12 cellular contexts compared by ENCODE assay signal in genomic region chr13:103517066-103517767, GRCh38.
DNase-seq lines count a peak whose midpoint lies in the region; ATAC-seq lines count a peak whose summit lies in the region.
"Had no signal": no experiment of that assay in that cellular context is flagged by ENCODE, and none has a peak within 500 bp of the region (broad histone marks: within the 10 kb centered on the region; RNA-seq: fewer than 3 reads in every experiment).

No MANE protein-coding gene starts in this region.

- H3K9me3 ChIP-seq in right cardiac atrium (ENCODE audit: control insufficient read depth, low read length), result no peaks in the 10 kb centered on the region

- no peak for DNase-seq in left colon
- no peak for DNase-seq in right cardiac atrium
- no peak for DNase-seq in activated CD4-positive, alpha-beta T cell treated with anti-CD3 and anti-CD28 coated beads for 48 hours
- no peak for DNase-seq in NCI-H1048 (lab: John Stamatoyannopoulos, UW)
- DNase-seq in stimulated activated CD4-positive, alpha-beta T cell treated with anti-CD3 and anti-CD28 coated beads, Interleukin-12 subunit alpha, Interleukin-12 subunit beta, amount 100 ng/mL, for 4 hours, result no peak
- DNase-seq: DMS53; HCEC 1CT; stimulated activated naive CD8-positive, alpha-beta T cell treated with anti-CD3 and anti-CD28 coated beads, Interleukin-15, Interleukin-2, amounts not matched to agents 100 U/mL and 50 U/mL, for 24 hours had no signal

- H3K4me1 ChIP-seq in right cardiac atrium (ENCODE audit: control insufficient read depth, insufficient read depth, low read length), result no peaks in the 10 kb centered on the region

- WGBS in right cardiac atrium, result 57% methylated on average over 3 of the region's 3 CpGs

- H3K27me3 ChIP-seq in right cardiac atrium (ENCODE audit: control insufficient read depth, insufficient read depth), result no peaks in the 10 kb centered on the region

- intact Hi-C loops in left colon (cut with DNase I, micrococcal nuclease) (no loop called here), right cardiac atrium (cut with DNase I) (no loop called here)

- no peak overlapping the region for H3K4me3 ChIP-seq in right cardiac atrium (ENCODE audit: low read length)
- H3K4me3 ChIP-seq: skin epidermis had no signal

- ATAC-seq in GM19023 (IDR thresholded peaks at IDR 0.05; ENCODE audit: unreplicated experiment), result peak; percentile 75
- ATAC-seq in GM21825 (IDR thresholded peaks at IDR 0.05; ENCODE audit: unreplicated experiment), result peak; percentile 92
- ATAC-seq in HG03469 (IDR thresholded peaks at IDR 0.05; ENCODE audit: unreplicated experiment), result peak; percentile 90
- peak; percentile 96 for ATAC-seq in left colon
- ATAC-seq in right cardiac atrium, result no peak
- ATAC-seq: stimulated activated naive CD8-positive, alpha-beta T cell treated with anti-CD3 and anti-CD28 coated beads, Interleukin-15, Interleukin-2, amounts not matched to agents 100 U/mL and 50 U/mL, for 24 hours had no signal

- H3K27ac ChIP-seq in right cardiac atrium (ENCODE audit: low read length), result no peak overlapping the region
- H3K27ac ChIP-seq: skin epidermis had no signal

Comparison
In these comparisons a context has a peak if more than half of its experiments do, and no peak if none do; other contexts are left out.
1. ATAC-seq: peak in GM19023 (single experiment), GM21825 (single experiment), HG03469 (single experiment) and left colon (single experiment); none in right cardiac atrium (0 of 2).